Comparison of ENCODE assay signal across 2 cellular contexts in genomic region chr12:91618281-91618680, GRCh38.
TF ChIP-seq lines count a peak whose summit lies in the region.

No MANE protein-coding gene starts in this region.

TF ChIP-seq in GM12878, 131 proteins besides CTCF, POLR2A, EP300 and RAD21 (continued from another document):
- TF ChIP-seq BCLAF1 (IDR thresholded peaks at IDR 0.05), result no peak
- TF ChIP-seq CHD2 (IDR thresholded peaks at IDR 0.05; ENCODE audit: borderline replicate concordance, low read depth, low read length), result no peak

TF ChIP-seq in SK-N-SH treated with all-trans-retinoic acid at 6 μM for 48 hours, 23 proteins besides CTCF, POLR2A, EP300 and RAD21 (continued from another document):
- TF ChIP-seq PATZ1 (CRISPR knock-in tag; IDR thresholded peaks at IDR 0.05; ENCODE audit: borderline replicate concordance) (no peak), OSR1 (CRISPR knock-in tag; IDR thresholded peaks at IDR 0.05) (no peak)
